14 cellular contexts compared by ENCODE assay signal in the genomic region with DNA sequence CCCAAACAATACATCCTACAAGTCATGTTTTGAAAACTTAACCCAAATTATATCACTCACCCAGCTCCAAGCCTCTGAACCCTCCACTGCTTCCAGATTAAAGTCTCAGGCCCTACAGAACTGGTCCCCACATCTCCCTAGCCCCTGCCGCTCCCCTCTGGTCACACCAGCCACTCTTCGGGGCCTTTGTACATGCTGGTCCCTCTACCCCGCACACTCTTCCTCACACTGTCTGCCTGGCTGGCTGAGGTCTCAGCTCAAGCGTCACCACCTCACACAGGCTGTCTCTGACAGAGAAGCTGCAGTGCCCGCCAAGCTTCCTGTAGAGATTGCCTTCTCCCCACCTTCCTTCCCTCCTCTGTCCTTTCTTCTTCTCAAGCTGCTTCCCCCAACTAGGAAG.
A peak's percentile ranks its signal among the peaks of the same experiment; 100 is the strongest.
DNase-seq lines count a peak whose midpoint lies in the region; ATAC-seq and TF ChIP-seq lines count a peak whose summit lies in the region.
"Had no signal": no experiment of that assay in that cellular context is flagged by ENCODE, and none has a peak within 500 bp of the region (broad histone marks: within the 10 kb centered on the region; RNA-seq: fewer than 3 reads in every experiment).

No MANE protein-coding gene starts in this region.

- H3K36me3 Mint-ChIP-seq in activated CD8-positive, alpha-beta memory T cell treated with anti-CD3 and anti-CD28 coated beads, Interleukin-2, amount 10 ng/mL, durations not matched to agents 7 days and 5 days = peaks cover 47% of the 10 kb centered on the region
- peaks cover 41% of the 10 kb centered on the region for H3K36me3 Mint-ChIP-seq in activated T-helper 1 cell treated with anti-CD3 and anti-CD28 coated beads, Interleukin-12 subunit alpha, Interleukin-12 subunit beta, Interleukin-2, Interleukin-4 antibody, amounts not matched to agents 30 ng/mL and 10 ng/mL and 1 ng/mL, durations not matched to agents 14 hours and 24 hours and 36 hours (ENCODE audit: low read depth)
- peaks cover 11% of the 10 kb centered on the region for H3K36me3 Mint-ChIP-seq in glutamatergic neuron (ENCODE audit: unreplicated experiment)

- no peak for DNase-seq in activated CD8-positive, alpha-beta memory T cell treated with anti-CD3 and anti-CD28 coated beads, Interleukin-2, amount 10 ng/mL, durations not matched to agents 7 days and 5 days
- no peak for DNase-seq in activated CD8-positive, alpha-beta memory T cell treated with anti-CD3 and anti-CD28 coated beads for 24 hours
- no peak for DNase-seq in activated T-helper 1 cell treated with anti-CD3 and anti-CD28 coated beads, Interleukin-12 subunit alpha, Interleukin-12 subunit beta, Interleukin-2, Interleukin-4 antibody, amounts not matched to agents 30 ng/mL and 10 ng/mL and 1 ng/mL, durations not matched to agents 14 hours and 24 hours and 36 hours (ENCODE audit: low spot score)
- DNase-seq in glutamatergic neuron (no peak), NCI-H2227 (lab: John Stamatoyannopoulos, UW; ENCODE audit: unreplicated experiment) (no peak), glomerular visceral epithelial cell (ENCODE audit: extremely low spot score) (no peak)
- no peak for DNase-seq in stimulated activated naive CD8-positive, alpha-beta T cell treated with anti-CD3 and anti-CD28 coated beads, Interleukin-15, amount 100 ng/mL, for 72 hours
- DNase-seq in activated CD4-positive, CD25-positive, alpha-beta regulatory T cell (lab: John Stamatoyannopoulos, UW) = no peak
- DNase-seq: DMS79, GOT3, NCI-H1417 treated with DMSO at 0.1 percent for 48 hours, tibial artery had no signal

- ATAC-seq in activated CD8-positive, alpha-beta memory T cell treated with anti-CD3 and anti-CD28 coated beads, Interleukin-2, amount 10 ng/mL, durations not matched to agents 7 days and 5 days = no peak
- ATAC-seq in stimulated activated naive CD8-positive, alpha-beta T cell treated with anti-CD3 and anti-CD28 coated beads, Interleukin-15, amount 100 ng/mL, for 72 hours = no peak

- H3K27ac Mint-ChIP-seq in activated CD8-positive, alpha-beta memory T cell treated with anti-CD3 and anti-CD28 coated beads, Interleukin-2, amount 10 ng/mL, durations not matched to agents 7 days and 5 days = peak overlapping the region; percentile 54
- H3K27ac Mint-ChIP-seq in activated T-helper 1 cell treated with anti-CD3 and anti-CD28 coated beads, Interleukin-12 subunit alpha, Interleukin-12 subunit beta, Interleukin-2, Interleukin-4 antibody, amounts not matched to agents 30 ng/mL and 10 ng/mL and 1 ng/mL, durations not matched to agents 14 hours and 24 hours and 36 hours = peak overlapping the region; percentile 70
- peak overlapping the region; percentile 31 for H3K27ac Mint-ChIP-seq in glutamatergic neuron (ENCODE audit: unreplicated experiment)
- peak overlapping the region; percentile 83 for H3K27ac Mint-ChIP-seq in stimulated activated naive CD8-positive, alpha-beta T cell treated with anti-CD3 and anti-CD28 coated beads, Interleukin-15, amount 100 ng/mL, for 72 hours

- no peak overlapping the region for H3K4me3 Mint-ChIP-seq in activated CD8-positive, alpha-beta memory T cell treated with anti-CD3 and anti-CD28 coated beads, Interleukin-2, amount 10 ng/mL, durations not matched to agents 7 days and 5 days
- H3K4me3 Mint-ChIP-seq in activated T-helper 1 cell treated with anti-CD3 and anti-CD28 coated beads, Interleukin-12 subunit alpha, Interleukin-12 subunit beta, Interleukin-2, Interleukin-4 antibody, amounts not matched to agents 30 ng/mL and 10 ng/mL and 1 ng/mL, durations not matched to agents 14 hours and 24 hours and 36 hours = no peak overlapping the region
- no peak overlapping the region for H3K4me3 Mint-ChIP-seq in glutamatergic neuron (ENCODE audit: unreplicated experiment)
- H3K4me3 Mint-ChIP-seq in stimulated activated naive CD8-positive, alpha-beta T cell treated with anti-CD3 and anti-CD28 coated beads, Interleukin-15, amount 100 ng/mL, for 72 hours = no peak overlapping the region
- H3K4me3 Mint-ChIP-seq: activated T-cell treated with anti-CD3 and anti-CD28 coated beads, Interleukin-2, amount 50 U/mL, for 4 hours had no signal

- H3K27me3 Mint-ChIP-seq in activated CD8-positive, alpha-beta memory T cell treated with anti-CD3 and anti-CD28 coated beads, Interleukin-2, amount 10 ng/mL, durations not matched to agents 7 days and 5 days = no peaks in the 10 kb centered on the region
- no peaks in the 10 kb centered on the region for H3K27me3 Mint-ChIP-seq in activated T-helper 1 cell treated with anti-CD3 and anti-CD28 coated beads, Interleukin-12 subunit alpha, Interleukin-12 subunit beta, Interleukin-2, Interleukin-4 antibody, amounts not matched to agents 30 ng/mL and 10 ng/mL and 1 ng/mL, durations not matched to agents 14 hours and 24 hours and 36 hours (ENCODE audit: insufficient read depth)
- peaks cover 24% of the 10 kb centered on the region for H3K27me3 Mint-ChIP-seq in glutamatergic neuron (ENCODE audit: unreplicated experiment)
- no peaks in the 10 kb centered on the region for H3K27me3 Mint-ChIP-seq in stimulated activated naive CD8-positive, alpha-beta T cell treated with anti-CD3 and anti-CD28 coated beads, Interleukin-15, amount 100 ng/mL, for 72 hours
- H3K27me3 Mint-ChIP-seq: naive B cell had no signal

- CTCF ChIA-PET in activated CD8-positive, alpha-beta memory T cell treated with anti-CD3 and anti-CD28 coated beads, Interleukin-2, amount 10 ng/mL, durations not matched to agents 7 days and 5 days (lab: Charles Lee) = interaction anchor here (0.9 to 3.5 kb wide), 7 partner anchors 13 to 394 kb away, joined by 3 to 23 read pairs (median 6); no protein-coding TSS in a partner anchor

- H3K4me1 Mint-ChIP-seq in activated CD8-positive, alpha-beta memory T cell treated with anti-CD3 and anti-CD28 coated beads, Interleukin-2, amount 10 ng/mL, durations not matched to agents 7 days and 5 days = peaks cover 37% of the 10 kb centered on the region
- peaks cover 11% of the 10 kb centered on the region for H3K4me1 Mint-ChIP-seq in activated T-helper 1 cell treated with anti-CD3 and anti-CD28 coated beads, Interleukin-12 subunit alpha, Interleukin-12 subunit beta, Interleukin-2, Interleukin-4 antibody, amounts not matched to agents 30 ng/mL and 10 ng/mL and 1 ng/mL, durations not matched to agents 14 hours and 24 hours and 36 hours (ENCODE audit: low read depth)
- peaks cover 29% of the 10 kb centered on the region for H3K4me1 Mint-ChIP-seq in glutamatergic neuron (ENCODE audit: low read depth, unreplicated experiment)
- peaks cover 13% of the 10 kb centered on the region for H3K4me1 Mint-ChIP-seq in stimulated activated naive CD8-positive, alpha-beta T cell treated with anti-CD3 and anti-CD28 coated beads, Interleukin-15, amount 100 ng/mL, for 72 hours

- intact Hi-C loops in activated T-helper 1 cell treated with anti-CD3 and anti-CD28 coated beads, Interleukin-12 subunit alpha, Interleukin-12 subunit beta, Interleukin-2, Interleukin-4 antibody, amounts not matched to agents 30 ng/mL and 10 ng/mL and 1 ng/mL, durations not matched to agents 14 hours and 24 hours and 36 hours (cut with micrococcal nuclease) = loop anchor here (1.0 kb wide), 1 partner anchor 270 kb away; no protein-coding TSS in a partner anchor

- no peaks in the 10 kb centered on the region for H3K9me3 Mint-ChIP-seq in activated CD8-positive, alpha-beta memory T cell treated with anti-CD3 and anti-CD28 coated beads, Interleukin-2, amount 10 ng/mL, durations not matched to agents 7 days and 5 days (ENCODE audit: low read depth)
- H3K9me3 Mint-ChIP-seq in activated T-helper 1 cell treated with anti-CD3 and anti-CD28 coated beads, Interleukin-12 subunit alpha, Interleukin-12 subunit beta, Interleukin-2, Interleukin-4 antibody, amounts not matched to agents 30 ng/mL and 10 ng/mL and 1 ng/mL, durations not matched to agents 14 hours and 24 hours and 36 hours = no peaks in the 10 kb centered on the region
- H3K9me3 Mint-ChIP-seq in glutamatergic neuron (ENCODE audit: unreplicated experiment) = peaks cover 32% of the 10 kb centered on the region
- H3K9me3 Mint-ChIP-seq in stimulated activated naive CD8-positive, alpha-beta T cell treated with anti-CD3 and anti-CD28 coated beads, Interleukin-15, amount 100 ng/mL, for 72 hours = no peaks in the 10 kb centered on the region
- H3K9me3 Mint-ChIP-seq: activated T-cell treated with anti-CD3 and anti-CD28 coated beads, Interleukin-2, amount 50 U/mL, for 4 hours; naive B cell had no signal

- TF ChIP-seq CTCF in glutamatergic neuron (IDR thresholded peaks at IDR 0.05; ENCODE audit: partially characterized antibody, unreplicated experiment) = no peak

Comparison
In these comparisons a context has a peak if more than half of its experiments do, and no peak if none do; other contexts are left out.
1. H3K27ac Mint-ChIP-seq: peak in every context shown above with its lines; median percentile 83 in stimulated activated naive CD8-positive, alpha-beta T cell treated with anti-CD3 and anti-CD28 coated beads, Interleukin-15, amount 100 ng/mL, for 72 hours; 70 in activated T-helper 1 cell treated with anti-CD3 and anti-CD28 coated beads, Interleukin-12 subunit alpha, Interleukin-12 subunit beta, Interleukin-2, Interleukin-4 antibody, amounts not matched to agents 30 ng/mL and 10 ng/mL and 1 ng/mL, durations not matched to agents 14 hours and 24 hours and 36 hours; 54 in activated CD8-positive, alpha-beta memory T cell treated with anti-CD3 and anti-CD28 coated beads, Interleukin-2, amount 10 ng/mL, durations not matched to agents 7 days and 5 days; 31 in glutamatergic neuron.